Comparison of ENCODE assay signal across 33 cellular contexts in genomic region chr16:23402100-23402499, GRCh38.
"Had no signal": no experiment of that assay in that cellular context is flagged by ENCODE, and none has a peak within 500 bp of the region (broad histone marks: within the 10 kb centered on the region; RNA-seq: fewer than 3 reads in every experiment).

No MANE protein-coding gene starts in this region.

- H3K4me1 Mint-ChIP-seq: activated B cell treated with CpG ODN at 0.5 μM for 24 hours; activated CD4-positive, alpha-beta T cell treated with anti-CD3 and anti-CD28 coated beads, Interleukin-2, amount 10 ng/mL, durations not matched to agents 24 days and 14 days; activated CD8-positive, alpha-beta memory T cell treated with anti-CD3 and anti-CD28 coated beads, Interleukin-2, amount 10 ng/mL, durations not matched to agents 7 days and 5 days; activated naive CD8-positive, alpha-beta T cell treated with anti-CD3 and anti-CD28 coated beads for 36 hours had no signal

- H3K4me3 Mint-ChIP-seq: activated B cell treated with CpG ODN at 0.5 μM for 24 hours; activated CD4-positive, alpha-beta memory T cell treated with anti-CD3 and anti-CD28 coated beads, Interleukin-2, amount 10 ng/mL, durations not matched to agents 7 days and 5 days; activated CD4-positive, alpha-beta T cell treated with anti-CD3 and anti-CD28 coated beads, Interleukin-2, amount 10 ng/mL, durations not matched to agents 24 days and 14 days; activated CD8-positive, alpha-beta memory T cell treated with anti-CD3 and anti-CD28 coated beads, Interleukin-2, amount 10 ng/mL, durations not matched to agents 7 days and 5 days; activated CD8-positive, alpha-beta T cell treated with anti-CD3 and anti-CD28 coated beads, Interleukin-2, amount 10 ng/mL, durations not matched to agents 7 days and 5 days; activated naive CD4-positive, alpha-beta T cell treated with anti-CD3 and anti-CD28 coated beads for 36 hours; activated naive CD8-positive, alpha-beta T cell treated with anti-CD3 and anti-CD28 coated beads for 36 hours; activated T-cell treated with anti-CD3 and anti-CD28 coated beads, Interleukin-2, amount 50 U/mL, for 24 hours; brain; T-helper 1 cell treated with Interleukin-12 subunit alpha and Interleukin-12 subunit beta and Interleukin-4 antibody, amounts not matched to agents 30 μg/mL and 1 μg/mL, for 36 hours; T-helper 2 cell treated with Interferon-gamma antibody and Interleukin-4, amounts not matched to agents 5 μg/mL and 100 μg/mL, for 36 hours had no signal

- H3K4me3 ChIP-seq: adrenal gland had no signal

- H3K9me3 ChIP-seq: adrenal gland had no signal

- H3K27me3 ChIP-seq: adrenal gland had no signal

- FAIRE-seq: astrocyte, colon, TTC549 had no signal

- DNase-seq: activated B cell treated with CpG ODN at 0.5 μM for 24 hours; activated CD4-positive, alpha-beta memory T cell treated with anti-CD3 and anti-CD28 coated beads, Interleukin-2, amount 10 ng/mL, durations not matched to agents 7 days and 5 days; activated CD4-positive, alpha-beta T cell treated with anti-CD3 and anti-CD28 coated beads for 4 hours; activated CD4-positive, alpha-beta T cell treated with anti-CD3 and anti-CD28 coated beads, Interleukin-2, amount 10 ng/mL, durations not matched to agents 24 days and 14 days; activated CD4-positive, alpha-beta T cell treated with anti-CD3 and anti-CD28 coated beads, Interleukin-2, amount 50 U/mL, for 1 hour; activated CD4-positive, alpha-beta T cell treated with anti-CD3 and anti-CD28 coated beads, Interleukin-2, amount 50 U/mL, for 48 hours; activated CD4-positive, CD25-positive, alpha-beta regulatory T cell treated with anti-CD3 and anti-CD28 coated beads, Interleukin-2, amount 50 U/mL, for 72 hours; activated CD8-positive, alpha-beta memory T cell treated with anti-CD3 and anti-CD28 coated beads for 24 hours; activated CD8-positive, alpha-beta memory T cell treated with anti-CD3 and anti-CD28 coated beads, Interleukin-2, amount 10 ng/mL, durations not matched to agents 7 days and 5 days; activated CD8-positive, alpha-beta memory T cell treated with anti-CD3 and anti-CD28 coated beads, Interleukin-2, amount 50 U/mL, for 48 hours; activated CD8-positive, alpha-beta T cell treated with anti-CD3 and anti-CD28 coated beads, Interleukin-2, amount 10 ng/mL, durations not matched to agents 7 days and 5 days; activated effector memory CD4-positive, alpha-beta T cell treated with anti-CD3 and anti-CD28 coated beads, Interleukin-2, amount 50 U/mL, for 16 hours; activated gamma-delta T cell treated with Interleukin-2 at 50 U/mL for 16 hours; activated naive CD4-positive, alpha-beta T cell; activated naive CD4-positive, alpha-beta T cell treated with anti-CD3 and anti-CD28 coated beads for 36 hours; activated naive CD4-positive, alpha-beta T cell treated with anti-CD3 and anti-CD28 coated beads, Interleukin-2, amount 50 U/mL, for 16 hours; activated naive CD8-positive, alpha-beta T cell treated with anti-CD3 and anti-CD28 coated beads for 36 hours; activated T-cell treated with anti-CD3 and anti-CD28 coated beads, Interleukin-2, amount 50 U/mL, for 24 hours; activated T-cell treated with anti-CD3 and anti-CD28 coated beads, Interleukin-2, amount 50 U/mL, for 48 hours; adrenal gland; amniotic stem cell; aorta; central memory CD4-positive, alpha-beta T cell; T-helper 1 cell; T-helper 2 cell; T-helper 9 cell had no signal

- H3K9me3 Mint-ChIP-seq: activated B cell treated with CpG ODN at 0.5 μM for 24 hours; activated CD4-positive, alpha-beta memory T cell treated with anti-CD3 and anti-CD28 coated beads, Interleukin-2, amount 10 ng/mL, durations not matched to agents 7 days and 5 days; activated CD4-positive, alpha-beta T cell treated with anti-CD3 and anti-CD28 coated beads, Interleukin-2, amount 10 ng/mL, durations not matched to agents 24 days and 14 days; activated naive CD4-positive, alpha-beta T cell treated with anti-CD3 and anti-CD28 coated beads for 36 hours; activated naive CD4-positive, alpha-beta T cell treated with anti-CD3 and anti-CD28 coated beads, Interleukin-2, amount 50 U/mL, for 72 hours; activated naive CD8-positive, alpha-beta T cell treated with anti-CD3 and anti-CD28 coated beads for 36 hours; activated T-cell treated with anti-CD3 and anti-CD28 coated beads, Interleukin-2, amount 50 U/mL, for 24 hours; brain; T-helper 1 cell treated with Interleukin-12 subunit alpha and Interleukin-12 subunit beta and Interleukin-4 antibody, amounts not matched to agents 30 μg/mL and 1 μg/mL, for 36 hours; T-helper 2 cell treated with Interferon-gamma antibody and Interleukin-4, amounts not matched to agents 5 μg/mL and 100 μg/mL, for 36 hours had no signal

- H3K4me1 ChIP-seq: adrenal gland had no signal

- H3K27ac ChIP-seq: adrenal gland had no signal

- H3K27me3 Mint-ChIP-seq: activated B cell treated with CpG ODN at 0.5 μM for 24 hours; activated CD4-positive, alpha-beta memory T cell treated with anti-CD3 and anti-CD28 coated beads, Interleukin-2, amount 10 ng/mL, durations not matched to agents 7 days and 5 days; activated CD4-positive, alpha-beta T cell treated with anti-CD3 and anti-CD28 coated beads, Interleukin-2, amount 10 ng/mL, durations not matched to agents 24 days and 14 days; activated CD8-positive, alpha-beta memory T cell treated with anti-CD3 and anti-CD28 coated beads, Interleukin-2, amount 10 ng/mL, durations not matched to agents 7 days and 5 days; activated naive CD8-positive, alpha-beta T cell treated with anti-CD3 and anti-CD28 coated beads for 36 hours; activated T-cell treated with anti-CD3 and anti-CD28 coated beads, Interleukin-2, amount 50 U/mL, for 24 hours; brain had no signal

- ATAC-seq: activated CD8-positive, alpha-beta memory T cell treated with anti-CD3 and anti-CD28 coated beads, Interleukin-2, amount 10 ng/mL, durations not matched to agents 7 days and 5 days; activated CD8-positive, alpha-beta T cell treated with anti-CD3 and anti-CD28 coated beads, Interleukin-2, amount 10 ng/mL, durations not matched to agents 7 days and 5 days; activated naive CD4-positive, alpha-beta T cell treated with anti-CD3 and anti-CD28 coated beads, Interleukin-2, amount 50 U/mL, for 72 hours had no signal

- H3K27ac Mint-ChIP-seq: activated B cell treated with CpG ODN at 0.5 μM for 24 hours; activated CD4-positive, alpha-beta memory T cell treated with anti-CD3 and anti-CD28 coated beads, Interleukin-2, amount 10 ng/mL, durations not matched to agents 7 days and 5 days; activated CD4-positive, alpha-beta T cell treated with anti-CD3 and anti-CD28 coated beads, Interleukin-2, amount 10 ng/mL, durations not matched to agents 24 days and 14 days; activated CD8-positive, alpha-beta memory T cell treated with anti-CD3 and anti-CD28 coated beads, Interleukin-2, amount 10 ng/mL, durations not matched to agents 7 days and 5 days; activated CD8-positive, alpha-beta T cell treated with anti-CD3 and anti-CD28 coated beads, Interleukin-2, amount 10 ng/mL, durations not matched to agents 7 days and 5 days; activated naive CD4-positive, alpha-beta T cell treated with anti-CD3 and anti-CD28 coated beads for 36 hours; activated naive CD8-positive, alpha-beta T cell treated with anti-CD3 and anti-CD28 coated beads for 36 hours; activated T-cell treated with anti-CD3 and anti-CD28 coated beads, Interleukin-2, amount 50 U/mL, for 24 hours; T-helper 1 cell treated with Interleukin-12 subunit alpha and Interleukin-12 subunit beta and Interleukin-4 antibody, amounts not matched to agents 30 μg/mL and 1 μg/mL, for 36 hours; T-helper 2 cell treated with Interferon-gamma antibody and Interleukin-4, amounts not matched to agents 5 μg/mL and 100 μg/mL, for 36 hours had no signal
